In the genomic region with DNA sequence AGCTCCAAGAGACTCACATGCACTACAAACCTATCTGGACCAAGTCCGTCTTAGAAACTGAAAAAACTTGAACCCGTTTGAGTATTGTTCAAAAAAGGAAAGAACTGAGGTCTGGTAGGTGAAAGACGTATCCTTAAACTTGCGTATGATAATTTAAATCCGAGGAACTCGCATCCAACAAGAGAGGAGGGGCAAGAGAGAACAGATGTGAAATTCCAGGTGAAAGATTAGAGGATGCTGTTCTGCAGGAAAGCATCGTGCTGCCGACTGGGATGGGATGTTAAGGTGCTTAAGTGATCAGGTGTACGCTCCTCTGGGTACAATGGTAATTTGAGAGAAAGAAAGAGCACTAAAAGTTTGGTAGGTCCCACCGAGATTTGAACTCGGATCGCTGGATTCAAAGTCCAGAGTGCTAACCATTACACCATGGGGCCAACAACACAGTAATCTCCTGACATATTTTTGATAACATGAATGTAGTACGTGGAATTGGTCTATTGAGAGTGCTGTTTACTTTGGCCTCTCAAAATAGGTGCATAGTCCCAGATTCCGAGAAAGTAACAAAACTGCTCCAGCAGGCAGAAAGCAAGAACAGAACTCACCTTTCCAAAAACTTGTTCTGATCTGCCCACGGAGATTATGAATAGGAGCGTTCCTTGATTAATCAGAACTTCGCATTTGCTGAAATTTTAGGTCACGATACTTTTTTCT, we compare ENCODE assay signal across 1 cellular context.
A peak's percentile ranks its signal among the peaks of the same experiment; 100 is the strongest.
TF ChIP-seq lines count a peak whose summit lies in the region.

No MANE protein-coding gene starts in this region.

TF ChIP-seq in HepG2, 621 proteins besides CTCF, POLR2A, EP300 and RAD21 (continued from another document and continues in another):
- TF ChIP-seq ZNF710 (CRISPR knock-in tag; IDR thresholded peaks at IDR 0.05; ENCODE audit: borderline replicate concordance) (no peak), ZNF234 (CRISPR knock-in tag; conservative IDR thresholded peaks at IDR 0.05) (no peak), ZNF558 (CRISPR knock-in tag; IDR thresholded peaks at IDR 0.05; ENCODE audit: borderline replicate concordance) (no peak), GABPB1 (CRISPR knock-in tag; IDR thresholded peaks at IDR 0.05) (peak; percentile 17; the same call in 1 of the 2 replicates), ISX (CRISPR knock-in tag; conservative IDR thresholded peaks at IDR 0.05) (no peak), KAT7 (CRISPR knock-in tag; IDR thresholded peaks at IDR 0.05; ENCODE audit: borderline replicate concordance) (peak; percentile 78; the same call in 1 of the 2 replicates), HNF4A (CRISPR knock-in tag; IDR thresholded peaks at IDR 0.05) (peak; percentile 86), SMAD1 (CRISPR knock-in tag; IDR thresholded peaks at IDR 0.05; ENCODE audit: borderline replicate concordance, low read depth) (no peak), RBAK (CRISPR knock-in tag; IDR thresholded peaks at IDR 0.05) (no peak), CCAR2 (optimal IDR thresholded peaks at IDR 0.05; ENCODE audit: low read depth, low read length) (no peak), ZNF546 (CRISPR knock-in tag; conservative IDR thresholded peaks at IDR 0.05) (no peak), GABPA (IDR thresholded peaks at IDR 0.05; ENCODE audit: low read depth, low read length) (no peak), GABPA (CRISPR knock-in tag; IDR thresholded peaks at IDR 0.05; ENCODE audit: low read depth) (no peak), ZNF761 (CRISPR knock-in tag; conservative IDR thresholded peaks at IDR 0.05) (0 out of 2 replicates have a peak, but pooled peaks have one; percentile 49), ELF1 (CRISPR knock-in tag; IDR thresholded peaks at IDR 0.05) (no peak), ZBTB21 (CRISPR knock-in tag; IDR thresholded peaks at IDR 0.05) (peak; percentile 42; the same call in 1 of the 2 replicates), FLYWCH1 (CRISPR knock-in tag; IDR thresholded peaks at IDR 0.05) (no peak), ZNF646 (CRISPR knock-in tag; IDR thresholded peaks at IDR 0.05) (no peak), ZNF589 (CRISPR knock-in tag; conservative IDR thresholded peaks at IDR 0.05) (no peak), HOXD1 (CRISPR knock-in tag; IDR thresholded peaks at IDR 0.05) (no peak), ZNF709 (CRISPR knock-in tag; IDR thresholded peaks at IDR 0.05) (no peak), AGO2 (optimal IDR thresholded peaks at IDR 0.05; ENCODE audit: low read depth, low read length) (no peak), FOXP1 (IDR thresholded peaks at IDR 0.05) (no peak), FOXP1 (CRISPR knock-in tag; IDR thresholded peaks at IDR 0.05) (peak; percentile 35; the same call in 1 of the 2 replicates), CERS6 (CRISPR knock-in tag; IDR thresholded peaks at IDR 0.05) (no peak), ZMAT3 (CRISPR knock-in tag; conservative IDR thresholded peaks at IDR 0.05) (0 out of 2 replicates have a peak, but pooled peaks have one; percentile 52), SRSF4 (IDR thresholded peaks at IDR 0.05; ENCODE audit: low read depth, low read length, poor library complexity, severe bottlenecking) (no peak), FOXM1 (CRISPR knock-in tag; IDR thresholded peaks at IDR 0.05) (no peak), ZNF281 (CRISPR knock-in tag; IDR thresholded peaks at IDR 0.05; ENCODE audit: borderline replicate concordance) (no peak), ZNF143 (CRISPR knock-in tag; IDR thresholded peaks at IDR 0.05) (no peak), NFATC3 (CRISPR knock-in tag; IDR thresholded peaks at IDR 0.05) (no peak), ZNF597 (CRISPR knock-in tag; IDR thresholded peaks at IDR 0.05) (no peak), ZZZ3 (CRISPR knock-in tag; IDR thresholded peaks at IDR 0.05; ENCODE audit: borderline replicate concordance) (no peak), RFX3 (CRISPR knock-in tag; IDR thresholded peaks at IDR 0.05) (no peak; the same call in 1 of the 2 replicates), DNMT1 (CRISPR knock-in tag; IDR thresholded peaks at IDR 0.05) (no peak)
- TF ChIP-seq, protein P1, sequence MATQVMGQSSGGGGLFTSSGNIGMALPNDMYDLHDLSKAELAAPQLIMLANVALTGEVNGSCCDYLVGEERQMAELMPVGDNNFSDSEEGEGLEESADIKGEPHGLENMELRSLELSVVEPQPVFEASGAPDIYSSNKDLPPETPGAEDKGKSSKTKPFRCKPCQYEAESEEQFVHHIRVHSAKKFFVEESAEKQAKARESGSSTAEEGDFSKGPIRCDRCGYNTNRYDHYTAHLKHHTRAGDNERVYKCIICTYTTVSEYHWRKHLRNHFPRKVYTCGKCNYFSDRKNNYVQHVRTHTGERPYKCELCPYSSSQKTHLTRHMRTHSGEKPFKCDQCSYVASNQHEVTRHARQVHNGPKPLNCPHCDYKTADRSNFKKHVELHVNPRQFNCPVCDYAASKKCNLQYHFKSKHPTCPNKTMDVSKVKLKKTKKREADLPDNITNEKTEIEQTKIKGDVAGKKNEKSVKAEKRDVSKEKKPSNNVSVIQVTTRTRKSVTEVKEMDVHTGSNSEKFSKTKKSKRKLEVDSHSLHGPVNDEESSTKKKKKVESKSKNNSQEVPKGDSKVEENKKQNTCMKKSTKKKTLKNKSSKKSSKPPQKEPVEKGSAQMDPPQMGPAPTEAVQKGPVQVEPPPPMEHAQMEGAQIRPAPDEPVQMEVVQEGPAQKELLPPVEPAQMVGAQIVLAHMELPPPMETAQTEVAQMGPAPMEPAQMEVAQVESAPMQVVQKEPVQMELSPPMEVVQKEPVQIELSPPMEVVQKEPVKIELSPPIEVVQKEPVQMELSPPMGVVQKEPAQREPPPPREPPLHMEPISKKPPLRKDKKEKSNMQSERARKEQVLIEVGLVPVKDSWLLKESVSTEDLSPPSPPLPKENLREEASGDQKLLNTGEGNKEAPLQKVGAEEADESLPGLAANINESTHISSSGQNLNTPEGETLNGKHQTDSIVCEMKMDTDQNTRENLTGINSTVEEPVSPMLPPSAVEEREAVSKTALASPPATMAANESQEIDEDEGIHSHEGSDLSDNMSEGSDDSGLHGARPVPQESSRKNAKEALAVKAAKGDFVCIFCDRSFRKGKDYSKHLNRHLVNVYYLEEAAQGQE (IDR thresholded peaks at IDR 0.05; ENCODE audit: borderline replicate concordance in 1 of 2, low read depth in 1 of 2, low read length in 2 of 2), result no peak
- TF ChIP-seq, protein P2, sequence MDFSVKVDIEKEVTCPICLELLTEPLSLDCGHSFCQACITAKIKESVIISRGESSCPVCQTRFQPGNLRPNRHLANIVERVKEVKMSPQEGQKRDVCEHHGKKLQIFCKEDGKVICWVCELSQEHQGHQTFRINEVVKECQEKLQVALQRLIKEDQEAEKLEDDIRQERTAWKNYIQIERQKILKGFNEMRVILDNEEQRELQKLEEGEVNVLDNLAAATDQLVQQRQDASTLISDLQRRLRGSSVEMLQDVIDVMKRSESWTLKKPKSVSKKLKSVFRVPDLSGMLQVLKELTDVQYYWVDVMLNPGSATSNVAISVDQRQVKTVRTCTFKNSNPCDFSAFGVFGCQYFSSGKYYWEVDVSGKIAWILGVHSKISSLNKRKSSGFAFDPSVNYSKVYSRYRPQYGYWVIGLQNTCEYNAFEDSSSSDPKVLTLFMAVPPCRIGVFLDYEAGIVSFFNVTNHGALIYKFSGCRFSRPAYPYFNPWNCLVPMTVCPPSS (IDR thresholded peaks at IDR 0.05), result no peak
- TF ChIP-seq, protein P3, sequence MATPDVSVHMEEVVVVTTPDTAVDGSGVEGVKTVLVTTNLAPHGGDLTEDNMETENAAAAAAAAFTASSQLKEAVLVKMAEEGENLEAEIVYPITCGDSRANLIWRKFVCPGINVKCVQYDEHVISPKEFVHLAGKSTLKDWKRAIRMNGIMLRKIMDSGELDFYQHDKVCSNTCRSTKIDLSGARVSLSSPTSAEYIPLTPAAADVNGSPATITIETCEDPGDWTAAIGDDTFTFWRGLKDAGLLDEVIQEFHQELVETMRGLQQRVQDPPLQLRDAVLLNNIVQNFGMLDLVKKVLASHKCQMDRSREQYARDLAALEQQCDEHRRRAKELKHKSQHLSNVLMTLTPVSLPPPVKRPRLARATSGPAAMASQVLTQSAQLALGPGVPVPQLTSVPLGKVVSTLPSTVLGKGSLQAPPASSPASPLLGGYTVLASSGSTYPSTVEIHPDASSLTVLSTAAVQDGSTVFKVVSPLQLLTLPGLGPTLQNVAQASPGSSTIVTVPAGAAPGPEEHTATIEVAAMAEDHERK (CRISPR knock-in tag; IDR thresholded peaks at IDR 0.05; ENCODE audit: low read depth), result no peak
